Comparison of ENCODE assay signal across 9 cellular contexts in genomic region chr10:73647211-73647874, GRCh38. TPM values are rescaled to one million over a fixed set of nuclear protein-coding genes. Genes with fewer than 3 reads are reported as not detected.
DNase-seq lines count a peak whose midpoint lies in the region; ATAC-seq, FAIRE-seq and TF ChIP-seq lines count a peak whose summit lies in the region.
"Had no signal": no experiment of that assay in that cellular context is flagged by ENCODE, and none has a peak within 500 bp of the region (broad histone marks: within the 10 kb centered on the region; RNA-seq: fewer than 3 reads in every experiment).

No MANE protein-coding gene starts in this region.

- peaks cover 8% of the 10 kb centered on the region for H3K4me1 ChIP-seq in ES-I3 (ENCODE audit: insufficient read depth, low read length)
- H3K4me1 ChIP-seq in kidney (ENCODE audit: control insufficient read depth in 1 of 2, insufficient read depth in 1 of 2, low read depth in 1 of 2, low read length in 2 of 2), result peaks cover 0 to 4% of the 10 kb centered on the region in 2 donors
- peaks cover 0 to 31% (median 18%) of the 10 kb centered on the region in 6 donors for H3K4me1 ChIP-seq in spleen

- peak; percentile 19 for DNase-seq in NCI-H748 treated with DMSO at 0.1 percent for 48 hours (lab: John Stamatoyannopoulos, UW)
- DNase-seq in cerebellum (ENCODE audit: low spot score), result peak; percentile 65
- peak; percentile 88 for DNase-seq in kidney
- DNase-seq in spleen, result peak; percentile 80
- no peak for DNase-seq in SHP77 (lab: John Stamatoyannopoulos, UW)
- no peak for DNase-seq in HPDE6-E6E7 (ENCODE audit: extremely low spot score)

- FAIRE-seq in kidney (lab: Jason Lieb, UNC), result no peak

- peaks cover 0 to 20% (median 0%) of the 10 kb centered on the region in 7 donors for H3K27me3 ChIP-seq in spleen (replicated peaks in 1 of 7)

- H3K9me3 ChIP-seq in ES-I3 (ENCODE audit: control insufficient read depth, insufficient read depth, low read length) (no peaks in the 10 kb centered on the region), kidney (ENCODE audit: control insufficient read depth in 1 of 2, low read length in 2 of 2) (no peaks in the 10 kb centered on the region), spleen (no peaks in the 10 kb centered on the region)

- TF ChIP-seq CTCF in kidney (IDR thresholded peaks at IDR 0.05; ENCODE audit: borderline replicate concordance, extremely low read depth, insufficient read depth) (no peak), spleen (IDR thresholded peaks at IDR 0.05 in 8 of 11, conservative IDR thresholded peaks at IDR 0.05 in 3 of 11) (no peak)

- peak overlapping the region; percentile 75 for H3K9ac ChIP-seq in ES-I3 (ENCODE audit: low read depth, low read length)
- H3K9ac ChIP-seq in kidney (ENCODE audit: low read length in 2 of 2), result peak overlapping the region; percentile 11 to 65
- H3K9ac ChIP-seq: KMS-11 had no signal

- no peak for ATAC-seq in HG03097 (IDR thresholded peaks at IDR 0.05; ENCODE audit: low FRiP score, unreplicated experiment)

- intact Hi-C loops in kidney (cut with DNase I), result no loop called here
- intact Hi-C loops in spleen (cut with DNase I; ENCODE audit: low total_unique reads), result loop anchor here (10.0 kb wide), 1 partner anchor 383 kb away; no protein-coding TSS in a partner anchor

- H3K36me3 ChIP-seq in ES-I3 (ENCODE audit: insufficient read depth, low read length) (no peaks in the 10 kb centered on the region), kidney (ENCODE audit: control insufficient read depth in 1 of 2, insufficient read depth in 2 of 2, low read length in 2 of 2) (no peaks in the 10 kb centered on the region), spleen (no peaks in the 10 kb centered on the region)

- no peak overlapping the region for H3K27ac ChIP-seq in kidney (ENCODE audit: low read depth in 2 of 2, low read length in 2 of 2)
- H3K27ac ChIP-seq in spleen, result peak overlapping the region in 2 of 8 donors; percentile 44 to 55
- H3K27ac ChIP-seq: KMS-11 had no signal

- H3K4me3 ChIP-seq in kidney (ENCODE audit: low read length in 2 of 2), result peak overlapping the region; percentile 69 to 75
- peak overlapping the region; percentile 49 to 72 (median 56) for H3K4me3 ChIP-seq in spleen

- TF ChIP-seq POLR2A in spleen (IDR thresholded peaks at IDR 0.05), result no peak

- 18 to 27% (median 20%) methylated on average over 22 to 32 of the region's 32 CpGs for WGBS in spleen, 5 donors

RNA-seq across cellular contexts. Expression of gene MYOZ1, which starts 6.1 kb away (rescaled TPM):
- 0.18 TPM for total RNA-seq in cerebellum
- 3.5 TPM for total RNA-seq in kidney
- polyA plus RNA-seq in kidney (ENCODE audit: insufficient read depth, low read depth, low replicate concordance), result 9.2 TPM
- 1 to 10 TPM in 2 of 7 donors, under 1 TPM in 3, not detected in 2; 0.54 to 2.1 (median 0.94) TPM for total RNA-seq in spleen
- under 1 TPM; 0.26 to 0.48 (median 0.32) TPM for polyA plus RNA-seq in spleen

RNA-seq across cellular contexts. Expression of gene SYNPO2L, which starts 8.5 kb away (rescaled TPM):
- total RNA-seq in cerebellum (not detected), kidney (0.38 TPM), spleen (under 1 TPM in 2 of 7 donors, not detected in 5; 0.19 to 0.23 TPM)
- polyA plus RNA-seq in kidney (ENCODE audit: insufficient read depth, low read depth, low replicate concordance) (0.15 TPM), spleen (under 1 TPM; 0.02 to 0.06 (median 0.04) TPM)

RNA-seq across cellular contexts. Expression of gene AGAP5, which starts 50.6 kb away (rescaled TPM):
- total RNA-seq in cerebellum, result 9.6 TPM
- 9.9 TPM for total RNA-seq in kidney
- polyA plus RNA-seq in kidney (ENCODE audit: insufficient read depth, low read depth, low replicate concordance), result 3.8 TPM
- total RNA-seq in spleen, result 10 to 100 TPM in 4 of 7 donors, 1 to 10 TPM in 3; 5.4 to 15.7 (median 10.7) TPM
- polyA plus RNA-seq in spleen, result 1 to 10 TPM; 2.6 to 5.8 (median 5.4) TPM

RNA-seq across cellular contexts. Expression of gene USP54, which starts 56.2 kb away (rescaled TPM):
- total RNA-seq in cerebellum (43.3 TPM), kidney (46.9 TPM), spleen (10 to 100 TPM in 4 of 7 donors, 1 to 10 TPM in 3; 5.6 to 16.8 (median 10.6) TPM)
- polyA plus RNA-seq in kidney (ENCODE audit: insufficient read depth, low read depth, low replicate concordance) (5.8 TPM), spleen (1 to 10 TPM; 1.1 to 2.0 (median 1.7) TPM)

Comparison
In these comparisons a context has a peak if more than half of its experiments do, and no peak if none do; other contexts are left out.
1. DNase-seq: peak in NCI-H748 treated with DMSO at 0.1 percent for 48 hours (single experiment), cerebellum (single experiment), kidney (single experiment) and spleen (single experiment); none in SHP77 (0 of 2) and HPDE6-E6E7 (single experiment).